Comparison of ENCODE assay signal across 1 cellular context in the genomic region with DNA sequence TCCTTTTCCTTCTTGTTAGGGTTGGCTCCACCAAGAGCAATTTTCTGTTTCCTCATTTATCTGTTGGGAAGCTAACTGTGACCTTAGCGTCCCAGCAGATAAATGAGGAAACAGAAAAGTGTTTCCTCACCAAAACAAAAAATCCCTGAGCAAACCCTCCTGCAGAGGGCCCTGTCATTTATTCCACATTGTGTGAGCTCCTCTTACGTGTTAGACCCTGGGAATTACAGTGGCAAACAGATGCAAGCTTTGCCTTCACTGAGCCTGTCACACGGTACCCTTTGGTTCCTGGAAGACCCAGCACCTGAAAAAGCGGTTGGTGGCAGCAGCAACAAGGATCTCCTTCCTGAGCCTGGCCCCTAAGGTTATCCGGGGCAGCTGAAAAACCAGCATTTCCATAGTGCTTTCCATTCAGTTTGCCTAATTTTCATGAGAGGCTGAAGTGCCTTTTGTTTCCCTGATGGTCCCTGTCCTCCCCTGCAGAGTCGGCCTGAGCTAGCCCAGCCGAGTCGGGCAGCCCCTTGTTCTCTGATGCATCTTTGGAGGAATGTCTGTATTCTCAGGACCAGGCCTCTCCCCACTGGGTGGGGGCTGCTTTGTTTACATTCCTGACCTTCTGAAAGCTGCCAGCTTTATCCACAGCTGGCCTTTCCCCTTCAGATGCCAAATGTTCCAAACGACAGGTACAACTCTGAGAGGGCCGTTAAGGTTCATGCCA.
TF ChIP-seq lines count a peak whose summit lies in the region.

No MANE protein-coding gene starts in this region.

TF ChIP-seq in IMR-90, 13 proteins besides CTCF, POLR2A, EP300 and RAD21 (continued from another document):
- TF ChIP-seq, protein P1, sequence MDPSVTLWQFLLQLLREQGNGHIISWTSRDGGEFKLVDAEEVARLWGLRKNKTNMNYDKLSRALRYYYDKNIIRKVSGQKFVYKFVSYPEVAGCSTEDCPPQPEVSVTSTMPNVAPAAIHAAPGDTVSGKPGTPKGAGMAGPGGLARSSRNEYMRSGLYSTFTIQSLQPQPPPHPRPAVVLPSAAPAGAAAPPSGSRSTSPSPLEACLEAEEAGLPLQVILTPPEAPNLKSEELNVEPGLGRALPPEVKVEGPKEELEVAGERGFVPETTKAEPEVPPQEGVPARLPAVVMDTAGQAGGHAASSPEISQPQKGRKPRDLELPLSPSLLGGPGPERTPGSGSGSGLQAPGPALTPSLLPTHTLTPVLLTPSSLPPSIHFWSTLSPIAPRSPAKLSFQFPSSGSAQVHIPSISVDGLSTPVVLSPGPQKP (IDR thresholded peaks at IDR 0.05; ENCODE audit: borderline replicate concordance, low read depth, low read length), result no peak
TF ChIP-seq in IMR-90: peak in this region for 0.
